Comparison of ENCODE assay signal across 20 cellular contexts in genomic region chr19:6222884-6223283, GRCh38. TPM values are rescaled to one million over a fixed set of nuclear protein-coding genes. Genes with fewer than 3 reads are reported as not detected.
DNase-seq lines count a peak whose midpoint lies in the region; ATAC-seq and TF ChIP-seq lines count a peak whose summit lies in the region.
"Had no signal": no experiment of that assay in that cellular context is flagged by ENCODE, and none has a peak within 500 bp of the region (broad histone marks: within the 10 kb centered on the region; RNA-seq: fewer than 3 reads in every experiment).

No MANE protein-coding gene starts in this region.

- no peak overlapping the region for H3K4me3 ChIP-seq in adrenal gland
- no peak overlapping the region for H3K4me3 ChIP-seq in upper lobe of right lung
- no peak overlapping the region for H3K4me3 ChIP-seq in tibial artery
- H3K4me3 ChIP-seq: A549 had no signal

- no peaks in the 10 kb centered on the region for H3K36me3 Mint-ChIP-seq in T-helper 17 cell (ENCODE audit: low read depth)
- H3K36me3 Mint-ChIP-seq: natural killer cell treated with Interleukin-12 subunit alpha and Interleukin-12 subunit beta and Interleukin-15 and Interleukin-18, amount 100 ng/mL, for 72 hours had no signal

- intact Hi-C loops in Right ventricle myocardium superior (cut with DNase I) (loop anchor here (5.0 kb wide), 1 partner anchor 54 kb away; the partner anchor contains the start of gene MLLT1), left ventricle myocardium superior (cut with micrococcal nuclease) (no loop called here), adrenal gland (cut with DNase I) (loop anchor here in 1 of 2 donors (5.0 kb wide), 1 partner anchor 59 kb away; no protein-coding TSS in a partner anchor), upper lobe of right lung (cut with DNase I) (loop anchor here (10.0 kb wide), 1 partner anchor 52 kb away; the partner anchor contains the start of gene MLLT1), tibial artery (cut with DNase I; ENCODE audit: low total_unique reads) (no loop called here)

- DNase-seq in Right ventricle myocardium superior (peak; percentile 26), left ventricle myocardium superior (no peak), adrenal gland (peak; percentile 65 to 86 (median 81)), myocyte (ENCODE audit: low read depth) (peak; percentile 94), upper lobe of right lung (no peak), tibial artery (no peak), T-helper 17 cell (no peak)
- DNase-seq: activated CD4-positive, alpha-beta T cell treated with anti-CD3 and anti-CD28 coated beads for 48 hours; activated naive CD8-positive, alpha-beta T cell treated with anti-CD3 and anti-CD28 coated beads, Interleukin-2, amount 50 U/mL, for 24 hours; foreskin melanocyte; NCI-H1417 treated with DMSO at 0.1 percent for 48 hours; NCI-H69; stimulated activated CD4-positive, alpha-beta T cell treated with anti-CD3 and anti-CD28 coated beads, Interleukin-2, amount 100 ng/mL, for 48 hours; T-helper 1 cell had no signal

- no peaks in the 10 kb centered on the region for H3K27me3 ChIP-seq in adrenal gland
- H3K27me3 ChIP-seq in upper lobe of right lung: no peaks in the 10 kb centered on the region
- no peaks in the 10 kb centered on the region for H3K27me3 ChIP-seq in tibial artery

- H3K36me3 ChIP-seq in adrenal gland (replicated peaks in 1 of 2) (peaks cover 0 to 29% of the 10 kb centered on the region in 2 donors), upper lobe of right lung (peaks cover 56% of the 10 kb centered on the region), tibial artery (peaks cover 12 to 83% (median 44%) of the 10 kb centered on the region in 3 donors)

- H3K4me3 Mint-ChIP-seq in T-helper 17 cell: no peak overlapping the region
- H3K4me3 Mint-ChIP-seq: activated naive CD8-positive, alpha-beta T cell treated with anti-CD3 and anti-CD28 coated beads, Interleukin-2, amount 50 U/mL, for 24 hours; brain; natural killer cell treated with Interleukin-12 subunit alpha and Interleukin-12 subunit beta and Interleukin-15 and Interleukin-18, amount 100 ng/mL, for 72 hours had no signal

- TF ChIP-seq CTCF in adrenal gland (IDR thresholded peaks at IDR 0.05): no peak
- TF ChIP-seq CTCF in upper lobe of right lung (IDR thresholded peaks at IDR 0.05): no peak
- TF ChIP-seq CTCF in tibial artery (IDR thresholded peaks at IDR 0.05): no peak

- no peaks in the 10 kb centered on the region for H3K27me3 Mint-ChIP-seq in T-helper 17 cell
- H3K27me3 Mint-ChIP-seq: activated naive CD8-positive, alpha-beta T cell treated with anti-CD3 and anti-CD28 coated beads, Interleukin-2, amount 50 U/mL, for 24 hours; brain; natural killer cell treated with Interleukin-12 subunit alpha and Interleukin-12 subunit beta and Interleukin-15 and Interleukin-18, amount 100 ng/mL, for 72 hours had no signal

- no peak overlapping the region for H3K27ac Mint-ChIP-seq in T-helper 17 cell
- H3K27ac Mint-ChIP-seq: activated naive CD8-positive, alpha-beta T cell treated with anti-CD3 and anti-CD28 coated beads, Interleukin-2, amount 50 U/mL, for 24 hours; activated T-helper 2 cell treated with anti-CD3 and anti-CD28 coated beads, Interferon-gamma antibody, Interleukin-2, Interleukin-4, amounts not matched to agents 10 μg/mL and 5 μg/mL and 100 μg/mL, durations not matched to agents 14 hours and 24 hours and 36 hours; natural killer cell treated with Interleukin-12 subunit alpha and Interleukin-12 subunit beta and Interleukin-15 and Interleukin-18, amount 100 ng/mL, for 72 hours had no signal

- H3K9me3 ChIP-seq in adrenal gland (replicated peaks in 1 of 3) (no peaks in the 10 kb centered on the region), upper lobe of right lung (no peaks in the 10 kb centered on the region), tibial artery (no peaks in the 10 kb centered on the region), T-helper 17 cell (ENCODE audit: control insufficient read depth, low read length, poor library complexity, severe bottlenecking) (no peaks in the 10 kb centered on the region)
- H3K9me3 ChIP-seq: A549 had no signal

- H3K4me1 ChIP-seq in adrenal gland (replicated peaks in 1 of 2): peaks cover 39 to 62% of the 10 kb centered on the region in 2 donors
- H3K4me1 ChIP-seq in upper lobe of right lung: peaks cover 33% of the 10 kb centered on the region
- peaks cover 4 to 31% (median 14%) of the 10 kb centered on the region in 4 donors for H3K4me1 ChIP-seq in tibial artery
- H3K4me1 ChIP-seq: A549 had no signal

- WGBS in adrenal gland, 4 donors: 52 to 56% (median 55%) methylated on average over 7 to 18 of the region's 18 CpGs

- peak overlapping the region; percentile 30 to 84 (median 75) for H3K27ac ChIP-seq in adrenal gland
- peak overlapping the region; percentile 1 for H3K27ac ChIP-seq in upper lobe of right lung
- no peak overlapping the region for H3K27ac ChIP-seq in tibial artery
- H3K27ac ChIP-seq: A549 had no signal

- ATAC-seq in Right ventricle myocardium superior (ENCODE audit: poor library complexity) (no peak), left ventricle myocardium superior (no peak), upper lobe of right lung (no peak), T-helper 17 cell (no peak), HG03571 (IDR thresholded peaks at IDR 0.05; ENCODE audit: unreplicated experiment) (no peak)
- ATAC-seq: A549; activated naive CD8-positive, alpha-beta T cell treated with anti-CD3 and anti-CD28 coated beads, Interleukin-2, amount 50 U/mL, for 24 hours; HCT116; natural killer cell treated with Interleukin-12 subunit alpha and Interleukin-12 subunit beta and Interleukin-15 and Interleukin-18, amount 100 ng/mL, for 72 hours had no signal

- TF ChIP-seq POLR2A in adrenal gland (IDR thresholded peaks at IDR 0.05): peak in 1 of 2 donors; percentile 25

- H3K4me1 Mint-ChIP-seq in T-helper 17 cell: peaks cover 3% of the 10 kb centered on the region
- H3K4me1 Mint-ChIP-seq: activated naive CD8-positive, alpha-beta T cell treated with anti-CD3 and anti-CD28 coated beads, Interleukin-2, amount 50 U/mL, for 24 hours had no signal

RNA-seq across cellular contexts. Expression of gene MLLT1, which starts 56.9 kb away (rescaled TPM):
- total RNA-seq in Right ventricle myocardium superior (37.2 TPM), left ventricle myocardium superior (45.8 TPM), adrenal gland (10 to 100 TPM; 15.5 to 66.3 (median 31.9) TPM), myocyte (16.9 and 21.3 TPM in 2 replicates), upper lobe of right lung (73.4 TPM), T-helper 17 cell (10 to 100 TPM; 27.1 to 30.3 TPM)
- 10 to 100 TPM; 10.4 to 41.1 (median 33.6) TPM for polyA plus RNA-seq in adrenal gland
- 27.4 TPM for polyA plus RNA-seq in myocyte (2012)

Comparison
In these comparisons a context has a peak if more than half of its experiments do, and no peak if none do; other contexts are left out.
1. DNase-seq: peak in Right ventricle myocardium superior (single experiment), adrenal gland (7 of 7) and myocyte (single experiment); none in left ventricle myocardium superior (single experiment), upper lobe of right lung (single experiment), tibial artery (0 of 2) and T-helper 17 cell (0 of 3).
2. intact Hi-C loops: an anchor here in Right ventricle myocardium superior (5.0 kb wide) and upper lobe of right lung (10.0 kb wide); none called in left ventricle myocardium superior and tibial artery.
3. H3K27ac ChIP-seq: peak in adrenal gland (5 of 5) and upper lobe of right lung (single experiment); none in tibial artery (0 of 2).